23 cellular contexts compared by ENCODE assay signal in the genomic region with DNA sequence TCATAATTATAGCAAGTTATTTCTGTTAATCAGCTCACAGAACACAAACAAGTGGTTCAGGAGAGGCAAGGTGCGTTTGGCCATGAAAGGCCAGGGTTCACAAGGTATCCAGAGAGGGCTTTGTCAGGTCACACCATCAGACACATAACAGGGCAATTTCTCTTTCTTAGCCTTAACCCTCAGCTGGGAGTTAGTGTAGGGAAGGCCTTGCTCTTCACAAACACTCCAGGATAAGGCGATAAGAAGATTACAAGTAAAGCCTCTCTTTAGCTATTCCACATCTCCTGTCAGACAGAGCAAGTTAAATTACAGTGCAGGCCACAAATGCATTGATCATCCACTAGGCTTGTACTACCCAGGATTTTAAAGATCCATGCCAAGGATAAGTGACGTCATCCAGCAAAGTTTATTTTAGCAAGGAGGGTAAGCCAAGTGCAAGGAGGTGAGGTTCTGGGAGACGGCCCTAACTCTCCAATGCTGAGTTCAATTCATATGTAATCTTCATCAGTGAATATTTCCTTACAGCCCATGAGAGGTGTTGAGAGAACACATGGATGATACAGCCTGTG.
DNase-seq lines count a peak whose midpoint lies in the region; ATAC-seq and TF ChIP-seq lines count a peak whose summit lies in the region.
"Had no signal": no experiment of that assay in that cellular context is flagged by ENCODE, and none has a peak within 500 bp of the region (broad histone marks: within the 10 kb centered on the region; RNA-seq: fewer than 3 reads in every experiment).

No MANE protein-coding gene starts in this region.

- H3K4me3 Mint-ChIP-seq in activated CD4-positive, alpha-beta T cell treated with anti-CD3 and anti-CD28 coated beads for 36 hours = no peak overlapping the region
- H3K4me3 Mint-ChIP-seq: activated T-cell treated with anti-CD3 and anti-CD28 coated beads, Interleukin-2, amount 50 U/mL, for 4 hours; immature natural killer cell; stimulated activated naive CD8-positive, alpha-beta T cell treated with anti-CD3 and anti-CD28 coated beads, Interleukin-15, amount 100 ng/mL, for 72 hours; T-helper 17 cell had no signal

- H3K4me3 ChIP-seq in MG63 = no peak overlapping the region
- no peak overlapping the region for H3K4me3 ChIP-seq in liver (ENCODE audit: low read depth in 1 of 3, low read length in 3 of 3)
- H3K4me3 ChIP-seq in skeletal muscle tissue (ENCODE audit: low read length in 3 of 3) = no peak overlapping the region
- H3K4me3 ChIP-seq: hepatocyte, left lung, upper lobe of right lung had no signal

- no peak for TF ChIP-seq RAD21 in liver (IDR thresholded peaks at IDR 0.05)

- H3K4me1 ChIP-seq in liver (ENCODE audit: control insufficient read depth in 4 of 4, insufficient read depth in 4 of 4, low read length in 3 of 4) (no peaks in the 10 kb centered on the region), skeletal muscle tissue (ENCODE audit: control insufficient read depth in 3 of 3, insufficient read depth in 3 of 3, low read length in 3 of 3) (no peaks in the 10 kb centered on the region)
- H3K4me1 ChIP-seq: left lung, upper lobe of right lung had no signal

- no peaks in the 10 kb centered on the region for H3K36me3 ChIP-seq in MG63
- H3K36me3 ChIP-seq in liver (ENCODE audit: control insufficient read depth in 4 of 4, insufficient read depth in 3 of 4, low read depth in 1 of 4, low read length in 3 of 4) = no peaks in the 10 kb centered on the region
- no peaks in the 10 kb centered on the region for H3K36me3 ChIP-seq in skeletal muscle tissue (ENCODE audit: control insufficient read depth in 3 of 3, insufficient read depth in 3 of 3, low read length in 3 of 3)
- H3K36me3 ChIP-seq: left lung, upper lobe of right lung had no signal

- ATAC-seq in activated CD4-positive, alpha-beta T cell treated with anti-CD3 and anti-CD28 coated beads for 36 hours = no peak
- ATAC-seq: activated T-cell treated with anti-CD3 and anti-CD28 coated beads, Interleukin-2, amount 50 U/mL, for 4 hours; HCT116; left lung; stimulated activated naive CD8-positive, alpha-beta T cell treated with anti-CD3 and anti-CD28 coated beads, Interleukin-15, amount 100 ng/mL, for 72 hours; T-helper 17 cell had no signal

- CTCF ChIA-PET in activated CD4-positive, alpha-beta T cell treated with anti-CD3 and anti-CD28 coated beads for 36 hours (lab: Charles Lee) = no interaction called here

- 76% methylated on average over 4 of the region's 4 CpGs for WGBS in liver

- no peaks in the 10 kb centered on the region for H3K4me1 Mint-ChIP-seq in activated CD4-positive, alpha-beta T cell treated with anti-CD3 and anti-CD28 coated beads for 36 hours
- H3K4me1 Mint-ChIP-seq: stimulated activated naive CD8-positive, alpha-beta T cell treated with anti-CD3 and anti-CD28 coated beads, Interleukin-15, amount 100 ng/mL, for 72 hours; T-helper 17 cell had no signal

- H3K27ac Mint-ChIP-seq in activated CD4-positive, alpha-beta T cell treated with anti-CD3 and anti-CD28 coated beads for 36 hours = no peak overlapping the region
- H3K27ac Mint-ChIP-seq: immature natural killer cell; stimulated activated naive CD8-positive, alpha-beta T cell treated with anti-CD3 and anti-CD28 coated beads, Interleukin-15, amount 100 ng/mL, for 72 hours; T-helper 17 cell had no signal

- H3K27ac ChIP-seq in liver (ENCODE audit: low read depth in 1 of 2, low read length in 2 of 2) (peak overlapping the region; percentile 4 to 23), skeletal muscle tissue (ENCODE audit: low read depth, low read length) (peak overlapping the region; percentile 10), caudate nucleus (ENCODE audit: low read depth, low read length) (no peak overlapping the region)
- H3K27ac ChIP-seq: hepatocyte, upper lobe of right lung had no signal

- DNase-seq in MG63 = peak; percentile 31
- peak; percentile 38 for DNase-seq in amniotic epithelial cell (ENCODE audit: low read depth)
- DNase-seq in GDM1 (lab: John Stamatoyannopoulos, UW) = no peak
- no peak for DNase-seq in activated CD4-positive, alpha-beta T cell treated with anti-CD3 and anti-CD28 coated beads for 36 hours
- DNase-seq in caudate nucleus (lab: John Stamatoyannopoulos, UW) = no peak
- DNase-seq in NCI-H1092 (lab: John Stamatoyannopoulos, UW) = no peak
- DNase-seq: activated CD4-positive, alpha-beta T cell treated with anti-CD3 and anti-CD28 coated beads for 4 hours; activated naive CD4-positive, alpha-beta T cell treated with Interleukin-2 at 50 U/mL for 16 hours; activated T-cell treated with anti-CD3 and anti-CD28 coated beads, Interleukin-2, amount 50 U/mL, for 4 hours; central memory CD4-positive, alpha-beta T cell; immature natural killer cell; Kasumi-1; left lung; NCI-H187 treated with DMSO at 0.1 percent for 48 hours; NCI-H69; stimulated activated CD4-positive, alpha-beta T cell treated with anti-CD3 and anti-CD28 coated beads, Interleukin-15, amount 100 ng/mL, for 24 hours; stimulated activated naive CD8-positive, alpha-beta T cell treated with anti-CD3 and anti-CD28 coated beads, Interleukin-15, amount 100 ng/mL, for 72 hours; T-helper 17 cell; upper lobe of right lung had no signal

- no peaks in the 10 kb centered on the region for H3K9me3 Mint-ChIP-seq in activated CD4-positive, alpha-beta T cell treated with anti-CD3 and anti-CD28 coated beads for 36 hours (ENCODE audit: low read depth)
- H3K9me3 Mint-ChIP-seq: activated T-cell treated with anti-CD3 and anti-CD28 coated beads, Interleukin-2, amount 50 U/mL, for 4 hours had no signal

- no peaks in the 10 kb centered on the region for H3K36me3 Mint-ChIP-seq in activated CD4-positive, alpha-beta T cell treated with anti-CD3 and anti-CD28 coated beads for 36 hours (ENCODE audit: low read depth)

- POLR2A ChIA-PET in activated CD4-positive, alpha-beta T cell treated with anti-CD3 and anti-CD28 coated beads for 36 hours (lab: Charles Lee) = no interaction called here

- no peak overlapping the region for H3K9ac ChIP-seq in liver (ENCODE audit: low read depth in 1 of 2, low read length in 2 of 2)
- H3K9ac ChIP-seq in skeletal muscle tissue (ENCODE audit: low read depth in 1 of 3, low read length in 3 of 3) = no peak overlapping the region

- no peak for TF ChIP-seq CTCF in liver (IDR thresholded peaks at IDR 0.05; ENCODE audit: low read depth, low read length, missing input control)

- H3K9me3 ChIP-seq in MG63 = no peaks in the 10 kb centered on the region
- no peaks in the 10 kb centered on the region for H3K9me3 ChIP-seq in liver (ENCODE audit: control insufficient read depth in 4 of 4, low read length in 3 of 4)
- H3K9me3 ChIP-seq in skeletal muscle tissue (ENCODE audit: control insufficient read depth in 3 of 3, low read length in 3 of 3) = no peaks in the 10 kb centered on the region
- H3K9me3 ChIP-seq: left lung, upper lobe of right lung had no signal

- H3K27me3 Mint-ChIP-seq in activated CD4-positive, alpha-beta T cell treated with anti-CD3 and anti-CD28 coated beads for 36 hours = peaks cover 3% of the 10 kb centered on the region
- H3K27me3 Mint-ChIP-seq: T-helper 17 cell had no signal

- intact Hi-C loops in activated CD4-positive, alpha-beta T cell treated with anti-CD3 and anti-CD28 coated beads for 36 hours (cut with DNase I, micrococcal nuclease) = no loop called here

- H3K27me3 ChIP-seq in MG63 = no peaks in the 10 kb centered on the region
- H3K27me3 ChIP-seq in liver (ENCODE audit: control insufficient read depth in 4 of 4, insufficient read depth in 4 of 4, low read length in 3 of 4) = no peaks in the 10 kb centered on the region
- no peaks in the 10 kb centered on the region for H3K27me3 ChIP-seq in skeletal muscle tissue (ENCODE audit: control insufficient read depth in 3 of 3, insufficient read depth in 3 of 3, low read length in 3 of 3)
- H3K27me3 ChIP-seq: hepatocyte, left lung, upper lobe of right lung had no signal

TF ChIP-seq in liver, 16 proteins besides CTCF, POLR2A, EP300 and RAD21:
- TF ChIP-seq TAF1 (conservative IDR thresholded peaks at IDR 0.05) (no peak), JUND (IDR thresholded peaks at IDR 0.05) (no peak), FOXA1 (IDR thresholded peaks at IDR 0.05) (no peak), HNF4G (IDR thresholded peaks at IDR 0.05) (no peak), GABPA (IDR thresholded peaks at IDR 0.05 in 1 of 2, conservative IDR thresholded peaks at IDR 0.05 in 1 of 2) (no peak), EGR1 (IDR thresholded peaks at IDR 0.05; ENCODE audit: low read depth in 2 of 2) (no peak)
TF ChIP-seq in liver: peak in this region for 0.

Comparison
In these comparisons a context has a peak if more than half of its experiments do, and no peak if none do; other contexts are left out.
1. DNase-seq: peak in MG63 (single experiment) and amniotic epithelial cell (single experiment); none in GDM1 (single experiment), activated CD4-positive, alpha-beta T cell treated with anti-CD3 and anti-CD28 coated beads for 36 hours (single experiment), caudate nucleus (0 of 61) and NCI-H1092 (single experiment).